1 cellular context compared by ENCODE assay signal in genomic region chr15:65824031-65824743, GRCh38.
TF ChIP-seq lines count a peak whose summit lies in the region.

No MANE protein-coding gene starts in this region.

TF ChIP-seq in K562, 482 proteins besides CTCF, POLR2A, EP300 and RAD21 (continues in another document):
- TF ChIP-seq ZNF398 (CRISPR knock-in tag; IDR thresholded peaks at IDR 0.05): no peak
- TF ChIP-seq HDAC3 (IDR thresholded peaks at IDR 0.05; ENCODE audit: borderline replicate concordance, partially characterized antibody): peak; percentile 23
- TF ChIP-seq ZNF263 (CRISPR knock-in tag; IDR thresholded peaks at IDR 0.05; ENCODE audit: borderline replicate concordance): peak; percentile 48; the same call in 1 of the 2 replicates
- TF ChIP-seq ZFX (CRISPR knock-in tag; IDR thresholded peaks at IDR 0.05): 0 out of 2 replicates have a peak, but pooled peaks have one; percentile 25
- no peak for TF ChIP-seq NR2F6 (CRISPR knock-in tag; IDR thresholded peaks at IDR 0.05)
- TF ChIP-seq L3MBTL2 (IDR thresholded peaks at IDR 0.05): peak; percentile 37; the same call in 1 of the 2 replicates
- 0 out of 2 replicates have a peak, but pooled peaks have one; percentile 1 for TF ChIP-seq MAFF (IDR thresholded peaks at IDR 0.05; ENCODE audit: low read length)
- peak; percentile 67; the same call in 1 of the 2 replicates for TF ChIP-seq EHMT2 (IDR thresholded peaks at IDR 0.05)
- TF ChIP-seq SMAD4 (CRISPR knock-in tag; conservative IDR thresholded peaks at IDR 0.05): no peak
- no peak for TF ChIP-seq ZNF134 (CRISPR knock-in tag; conservative IDR thresholded peaks at IDR 0.05)
- 0 out of 2 replicates have a peak, but pooled peaks have one; percentile 10 for TF ChIP-seq HEY1 (CRISPR knock-in tag; IDR thresholded peaks at IDR 0.05; ENCODE audit: borderline replicate concordance)
- peak; percentile 47; the same call in 1 of the 2 replicates for TF ChIP-seq SMARCC2 (IDR thresholded peaks at IDR 0.05; ENCODE audit: low read depth)
- TF ChIP-seq MEIS2 (IDR thresholded peaks at IDR 0.05; ENCODE audit: partially characterized antibody): no peak
- peak; percentile 67; the same call in 1 of the 2 replicates for TF ChIP-seq SMARCA4 (IDR thresholded peaks at IDR 0.05)
- TF ChIP-seq SMC3 (conservative IDR thresholded peaks at IDR 0.05; ENCODE audit: insufficient read depth, low read depth, low read length): peak; percentile 56; the same call in 1 of the 2 replicates
- TF ChIP-seq MYC (IDR thresholded peaks at IDR 0.05; ENCODE audit: low read depth, low read length): peak; percentile 47
- no peak for TF ChIP-seq MYC (CRISPR knock-in tag; IDR thresholded peaks at IDR 0.05; ENCODE audit: borderline replicate concordance, low read depth)
- TF ChIP-seq ZNF384 (IDR thresholded peaks at IDR 0.05; ENCODE audit: low read depth, low read length): peak; percentile 94
- no peak for TF ChIP-seq ELF1 (tag; IDR thresholded peaks at IDR 0.05)
- no peak for TF ChIP-seq RNF2 (IDR thresholded peaks at IDR 0.05)
- peak; percentile 61 for TF ChIP-seq BRD9 (IDR thresholded peaks at IDR 0.05; ENCODE audit: low read depth, partially characterized antibody)
- peak; percentile 79 for TF ChIP-seq CTCFL (IDR thresholded peaks at IDR 0.05; ENCODE audit: borderline replicate concordance, insufficient read depth, low read depth, low read length, poor library complexity, severe bottlenecking)
- peak in 1 of 2 experiments; percentile 32 for TF ChIP-seq AFF1 (IDR thresholded peaks at IDR 0.05; ENCODE audit: low read depth in 1 of 2, partially characterized antibody in 2 of 2)
- peak; percentile 62 for TF ChIP-seq PRDM10 (IDR thresholded peaks at IDR 0.05; ENCODE audit: partially characterized antibody)
- TF ChIP-seq TBL1XR1 (IDR thresholded peaks at IDR 0.05; ENCODE audit: low read length in 2 of 2): peak in 1 of 2 experiments; percentile 10; a peak in 1 of 4 replicates
- TF ChIP-seq FOXK2 (conservative IDR thresholded peaks at IDR 0.05 in 1 of 2, IDR thresholded peaks at IDR 0.05 in 1 of 2; ENCODE audit: low read depth in 2 of 2): peak in 1 of 2 experiments; percentile 16; a peak in 1 of 4 replicates
- TF ChIP-seq HDGF (IDR thresholded peaks at IDR 0.05): 0 out of 2 replicates have a peak, but pooled peaks have one; percentile 58
- TF ChIP-seq ZNF592 (IDR thresholded peaks at IDR 0.05): peak; percentile 57; the same call in 1 of the 2 replicates
- no peak for TF ChIP-seq ZNF511 (CRISPR knock-in tag; IDR thresholded peaks at IDR 0.05)
- TF ChIP-seq CEBPZ (IDR thresholded peaks at IDR 0.05; ENCODE audit: borderline replicate concordance, low read depth, low read length): no peak
- TF ChIP-seq ZNF639 (CRISPR knock-in tag; conservative IDR thresholded peaks at IDR 0.05 in 1 of 2, IDR thresholded peaks at IDR 0.05 in 1 of 2): no peak
- peak; percentile 60; the same call in 1 of the 2 replicates for TF ChIP-seq JUND (IDR thresholded peaks at IDR 0.05; ENCODE audit: borderline replicate concordance, low read depth, low read length)
- TF ChIP-seq JUND (tag; IDR thresholded peaks at IDR 0.05; ENCODE audit: borderline replicate concordance, low read depth, low read length): no peak; the same call in 2 of the 3 replicates
- peak; percentile 57; the same call in 1 of the 2 replicates for TF ChIP-seq DPF2 (IDR thresholded peaks at IDR 0.05)
- peak in 1 of 2 experiments; percentile 24; a peak in 1 of 4 replicates for TF ChIP-seq RCOR1 (IDR thresholded peaks at IDR 0.05; ENCODE audit: borderline replicate concordance in 1 of 2, low read depth in 2 of 2, low read length in 2 of 2)
- TF ChIP-seq SMARCE1 (IDR thresholded peaks at IDR 0.05): no peak
